1 cellular context compared by ENCODE assay signal in the genomic region with DNA sequence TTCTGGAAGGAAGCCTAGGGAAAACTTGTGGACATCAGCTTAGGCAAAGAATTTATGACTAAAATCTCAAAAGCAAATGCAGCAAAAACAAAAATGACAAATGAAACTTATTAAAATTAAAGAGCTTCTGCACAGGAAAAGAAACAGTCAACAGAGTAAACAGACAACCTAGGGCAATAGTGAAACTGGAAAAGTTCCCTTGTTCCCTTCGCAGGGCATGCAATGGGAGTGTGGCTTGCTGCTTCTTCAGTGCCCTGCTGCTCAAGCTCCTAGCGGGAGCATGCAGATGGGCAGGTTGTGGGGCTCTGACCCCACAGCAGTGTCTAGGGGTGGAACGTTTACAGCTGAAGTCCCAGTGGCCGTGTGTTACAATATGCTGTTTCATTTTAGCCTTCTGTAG.
TF ChIP-seq lines count a peak whose summit lies in the region.

No MANE protein-coding gene starts in this region.

TF ChIP-seq in HepG2, 621 proteins besides CTCF, POLR2A, EP300 and RAD21 (continued from another document):
- TF ChIP-seq ZNF747 (CRISPR knock-in tag; IDR thresholded peaks at IDR 0.05; ENCODE audit: borderline replicate concordance) (no peak), SSRP1 (CRISPR knock-in tag; IDR thresholded peaks at IDR 0.05) (no peak), GLI4 (CRISPR knock-in tag; IDR thresholded peaks at IDR 0.05; ENCODE audit: borderline replicate concordance) (no peak)
- TF ChIP-seq, protein P1, sequence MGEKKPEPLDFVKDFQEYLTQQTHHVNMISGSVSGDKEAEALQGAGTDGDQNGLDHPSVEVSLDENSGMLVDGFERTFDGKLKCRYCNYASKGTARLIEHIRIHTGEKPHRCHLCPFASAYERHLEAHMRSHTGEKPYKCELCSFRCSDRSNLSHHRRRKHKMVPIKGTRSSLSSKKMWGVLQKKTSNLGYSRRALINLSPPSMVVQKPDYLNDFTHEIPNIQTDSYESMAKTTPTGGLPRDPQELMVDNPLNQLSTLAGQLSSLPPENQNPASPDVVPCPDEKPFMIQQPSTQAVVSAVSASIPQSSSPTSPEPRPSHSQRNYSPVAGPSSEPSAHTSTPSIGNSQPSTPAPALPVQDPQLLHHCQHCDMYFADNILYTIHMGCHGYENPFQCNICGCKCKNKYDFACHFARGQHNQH (CRISPR knock-in tag; IDR thresholded peaks at IDR 0.05): no peak
TF ChIP-seq in HepG2: peak in this region for 0.
